Comparison of ENCODE assay signal across 17 cellular contexts in genomic region chr2:104897515-104898184, GRCh38. TPM values are rescaled to one million over a fixed set of nuclear protein-coding genes. Genes with fewer than 3 reads are reported as not detected.
DNase-seq lines count a peak whose midpoint lies in the region; ATAC-seq and TF ChIP-seq lines count a peak whose summit lies in the region.
"Had no signal": no experiment of that assay in that cellular context is flagged by ENCODE, and none has a peak within 500 bp of the region (broad histone marks: within the 10 kb centered on the region; RNA-seq: fewer than 3 reads in every experiment).

No MANE protein-coding gene starts in this region.

- peak overlapping the region; percentile 64 for H3K27ac ChIP-seq in RWPE1
- no peak overlapping the region for H3K27ac ChIP-seq in gastrocnemius medialis
- no peak overlapping the region for H3K27ac ChIP-seq in body of pancreas
- H3K27ac ChIP-seq: VCaP had no signal

- intact Hi-C loops in gastrocnemius medialis (cut with DNase I; ENCODE audit: low total_unique reads) (no loop called here), body of pancreas (cut with DNase I) (no loop called here)

- CTCF ChIA-PET in RWPE1 (lab: Yijun Ruan, JAX) = no interaction called here

- H3K9me3 ChIP-seq in gastrocnemius medialis (no peaks in the 10 kb centered on the region), body of pancreas (no peaks in the 10 kb centered on the region)

- TF ChIP-seq CTCF in RWPE1 (conservative IDR thresholded peaks at IDR 0.05; ENCODE audit: low read depth) (no peak), epithelial cell of esophagus (IDR thresholded peaks at IDR 0.05; ENCODE audit: insufficient read depth, low read depth, low read length, missing control alignments) (no peak), gastrocnemius medialis (IDR thresholded peaks at IDR 0.05 in 4 of 5, conservative IDR thresholded peaks at IDR 0.05 in 1 of 5) (no peak), body of pancreas (IDR thresholded peaks at IDR 0.05) (no peak)

- WGBS in body of pancreas, 2 donors = 68 to 74% methylated on average over 8 of the region's 8 CpGs

- ATAC-seq in gastrocnemius medialis (peak; percentile 56 to 75), body of pancreas (no peak), GM21360 (IDR thresholded peaks at IDR 0.05; ENCODE audit: unreplicated experiment) (no peak)
- ATAC-seq: left ventricle myocardium superior, sciatic nerve had no signal

- H3K4me1 ChIP-seq in gastrocnemius medialis = no peaks in the 10 kb centered on the region
- peaks cover 9% of the 10 kb centered on the region for H3K4me1 ChIP-seq in body of pancreas

- no peaks in the 10 kb centered on the region for H3K27me3 ChIP-seq in gastrocnemius medialis
- H3K27me3 ChIP-seq in body of pancreas = no peaks in the 10 kb centered on the region

- POLR2A ChIA-PET in RWPE1 (lab: Yijun Ruan, JAX; ENCODE audit: low non-redundant PET) = no interaction called here

- no peak for TF ChIP-seq POLR2A in gastrocnemius medialis (IDR thresholded peaks at IDR 0.05)
- no peak for TF ChIP-seq POLR2A in body of pancreas (IDR thresholded peaks at IDR 0.05)

- peak; percentile 89 for DNase-seq in Daoy (ENCODE audit: low read depth)
- peak; percentile 35 for DNase-seq in RWPE1 (ENCODE audit: low spot score)
- peak; percentile 3 for DNase-seq in epithelial cell of esophagus (ENCODE audit: low read depth)
- peak in 1 of 2 donors; percentile 33 for DNase-seq in gastrocnemius medialis
- no peak for DNase-seq in cortex of kidney (lab: John Stamatoyannopoulos, UW)
- no peak for DNase-seq in body of pancreas
- DNase-seq: activated CD4-positive, alpha-beta memory T cell treated with anti-CD3 and anti-CD28 coated beads for 36 hours; activated T-cell treated with anti-CD3 and anti-CD28 coated beads, Interleukin-2, amount 50 U/mL, for 24 hours; effector memory CD4-positive, alpha-beta T cell; foreskin melanocyte; left ventricle myocardium superior; NCI-H1092 treated with DMSO at 0.1 percent for 48 hours; NCI-H2171; NCI-H748 treated with DMSO at 0.1 percent for 48 hours had no signal

- in situ Hi-C loops in gastrocnemius medialis (cut with MboI; ENCODE audit: low sequenced_read_pairs in 4 of 4) = no loop called here

- no peaks in the 10 kb centered on the region for H3K36me3 ChIP-seq in gastrocnemius medialis
- no peaks in the 10 kb centered on the region for H3K36me3 ChIP-seq in body of pancreas (replicated peaks in 1 of 2; ENCODE audit: insufficient read depth in 1 of 2, low read depth in 2 of 2)

- no peak overlapping the region for H3K4me3 ChIP-seq in epithelial cell of esophagus (ENCODE audit: low read length)
- H3K4me3 ChIP-seq in gastrocnemius medialis = no peak overlapping the region
- no peak overlapping the region for H3K4me3 ChIP-seq in body of pancreas

RNA-seq across cellular contexts. Expression of gene POU3F3, which starts 43.7 kb away (rescaled TPM):
- total RNA-seq in Daoy (2014; rRNA removed; shearing (Covaris generic)) = 5.8 and 6.5 TPM in 2 replicates
- total RNA-seq in gastrocnemius medialis = not detected
- total RNA-seq in body of pancreas = not detected
- total RNA-seq: activated CD4-positive, alpha-beta memory T cell treated with anti-CD3 and anti-CD28 coated beads for 36 hours; left ventricle myocardium superior; sciatic nerve had no signal

Comparison
In these comparisons a context has a peak if more than half of its experiments do, and no peak if none do; other contexts are left out.
1. DNase-seq: peak in Daoy (single experiment), RWPE1 (single experiment) and epithelial cell of esophagus (single experiment); none in cortex of kidney (single experiment) and body of pancreas (0 of 4).
2. ATAC-seq: peak in gastrocnemius medialis (2 of 2); none in body of pancreas (single experiment) and GM21360 (single experiment).